1 cellular context compared by ENCODE assay signal in the genomic region with DNA sequence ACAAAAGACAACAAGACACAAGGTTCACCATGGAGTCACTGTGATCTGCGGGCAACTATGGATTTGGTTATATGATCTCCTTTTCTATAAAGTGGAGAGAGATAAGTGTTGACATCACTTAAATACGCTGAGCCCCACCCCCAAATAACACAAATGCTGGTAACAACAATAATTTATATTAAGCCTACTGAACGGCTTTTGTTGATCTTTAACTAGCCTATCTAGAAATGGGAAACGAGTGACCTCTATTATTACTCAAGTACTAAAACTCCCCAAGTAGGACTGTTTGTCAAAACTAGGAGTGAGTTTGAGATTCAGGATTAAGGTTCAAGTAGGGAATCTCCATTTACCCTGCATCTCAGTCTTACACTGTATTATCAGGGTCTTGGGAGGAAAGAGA.
TF ChIP-seq lines count a peak whose summit lies in the region.

No MANE protein-coding gene starts in this region.

TF ChIP-seq in HCT116, 20 proteins besides CTCF, POLR2A, EP300 and RAD21 (continued from another document):
- TF ChIP-seq, protein P1, sequence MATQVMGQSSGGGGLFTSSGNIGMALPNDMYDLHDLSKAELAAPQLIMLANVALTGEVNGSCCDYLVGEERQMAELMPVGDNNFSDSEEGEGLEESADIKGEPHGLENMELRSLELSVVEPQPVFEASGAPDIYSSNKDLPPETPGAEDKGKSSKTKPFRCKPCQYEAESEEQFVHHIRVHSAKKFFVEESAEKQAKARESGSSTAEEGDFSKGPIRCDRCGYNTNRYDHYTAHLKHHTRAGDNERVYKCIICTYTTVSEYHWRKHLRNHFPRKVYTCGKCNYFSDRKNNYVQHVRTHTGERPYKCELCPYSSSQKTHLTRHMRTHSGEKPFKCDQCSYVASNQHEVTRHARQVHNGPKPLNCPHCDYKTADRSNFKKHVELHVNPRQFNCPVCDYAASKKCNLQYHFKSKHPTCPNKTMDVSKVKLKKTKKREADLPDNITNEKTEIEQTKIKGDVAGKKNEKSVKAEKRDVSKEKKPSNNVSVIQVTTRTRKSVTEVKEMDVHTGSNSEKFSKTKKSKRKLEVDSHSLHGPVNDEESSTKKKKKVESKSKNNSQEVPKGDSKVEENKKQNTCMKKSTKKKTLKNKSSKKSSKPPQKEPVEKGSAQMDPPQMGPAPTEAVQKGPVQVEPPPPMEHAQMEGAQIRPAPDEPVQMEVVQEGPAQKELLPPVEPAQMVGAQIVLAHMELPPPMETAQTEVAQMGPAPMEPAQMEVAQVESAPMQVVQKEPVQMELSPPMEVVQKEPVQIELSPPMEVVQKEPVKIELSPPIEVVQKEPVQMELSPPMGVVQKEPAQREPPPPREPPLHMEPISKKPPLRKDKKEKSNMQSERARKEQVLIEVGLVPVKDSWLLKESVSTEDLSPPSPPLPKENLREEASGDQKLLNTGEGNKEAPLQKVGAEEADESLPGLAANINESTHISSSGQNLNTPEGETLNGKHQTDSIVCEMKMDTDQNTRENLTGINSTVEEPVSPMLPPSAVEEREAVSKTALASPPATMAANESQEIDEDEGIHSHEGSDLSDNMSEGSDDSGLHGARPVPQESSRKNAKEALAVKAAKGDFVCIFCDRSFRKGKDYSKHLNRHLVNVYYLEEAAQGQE (IDR thresholded peaks at IDR 0.05; ENCODE audit: low read depth) = no peak
- TF ChIP-seq EGR1 (IDR thresholded peaks at IDR 0.05; ENCODE audit: low read depth) (no peak), ZNF274 (IDR thresholded peaks at IDR 0.05; ENCODE audit: low read depth, low read length) (no peak), FOSL1 (IDR thresholded peaks at IDR 0.05; ENCODE audit: low read depth) (no peak), TCF7L2 (IDR thresholded peaks at IDR 0.05; ENCODE audit: borderline replicate concordance, extremely low read depth, insufficient read depth, insufficient read length) (no peak), MAX (IDR thresholded peaks at IDR 0.05) (no peak)
